ENCODE assay signal across 21 cellular contexts in the genomic region with DNA sequence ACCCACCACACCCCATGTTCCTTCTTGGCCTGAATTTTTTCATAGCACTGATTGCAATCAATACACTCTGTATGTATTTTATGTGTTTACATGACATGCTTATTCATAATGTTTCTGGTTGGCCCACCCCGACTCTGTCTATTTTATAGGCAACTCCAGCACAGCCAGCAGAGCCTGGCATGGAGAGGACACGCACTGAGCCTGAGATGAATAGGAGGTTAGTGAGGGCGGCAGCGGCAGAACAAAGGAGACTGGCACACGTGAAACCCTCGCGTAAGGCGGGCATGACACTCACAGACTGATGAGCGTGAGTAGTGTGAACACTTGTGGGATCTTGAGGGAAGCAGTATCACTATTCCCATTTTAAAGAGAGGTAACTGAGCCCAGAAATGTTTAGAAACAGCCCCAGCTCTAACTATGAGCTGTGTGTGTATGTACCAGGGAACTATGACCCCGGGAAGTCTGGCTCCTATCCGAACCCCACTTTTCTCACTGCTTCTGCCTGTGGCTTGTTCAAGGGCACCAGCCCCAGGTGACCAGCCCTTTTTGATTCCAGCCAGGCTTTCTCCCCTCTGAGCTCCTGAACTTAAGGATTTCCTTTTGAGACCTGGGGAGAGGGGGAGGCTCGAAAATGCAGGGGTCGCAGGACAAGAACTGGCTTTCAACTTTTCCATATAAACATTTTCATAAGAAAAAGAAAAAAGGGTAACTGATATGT.
DNase-seq lines count a peak whose midpoint lies in the region; ATAC-seq and TF ChIP-seq lines count a peak whose summit lies in the region.
"Had no signal": no experiment of that assay in that cellular context is flagged by ENCODE, and none has a peak within 500 bp of the region (broad histone marks: within the 10 kb centered on the region; RNA-seq: fewer than 3 reads in every experiment).

No MANE protein-coding gene starts in this region.

- H3K27ac ChIP-seq in stomach = no peak overlapping the region
- H3K27ac ChIP-seq: 22Rv1 had no signal

- no peak for TF ChIP-seq EP300 in stomach (IDR thresholded peaks at IDR 0.05)

- POLR2A ChIA-PET in activated CD4-positive, alpha-beta memory T cell treated with anti-CD3 and anti-CD28 coated beads, Interleukin-2, amount 10 ng/mL, durations not matched to agents 7 days and 5 days (lab: Charles Lee) = no interaction called here
- POLR2A ChIA-PET in activated CD4-positive, alpha-beta memory T cell treated with anti-CD3 and anti-CD28 coated beads for 36 hours (lab: Charles Lee) = no interaction called here
- POLR2A ChIA-PET in activated B cell treated with CpG ODN at 0.5 μM for 24 hours (lab: Charles Lee) = no interaction called here

- H3K9me3 Mint-ChIP-seq in activated CD4-positive, alpha-beta memory T cell treated with anti-CD3 and anti-CD28 coated beads, Interleukin-2, amount 10 ng/mL, durations not matched to agents 7 days and 5 days = no peaks in the 10 kb centered on the region
- no peaks in the 10 kb centered on the region for H3K9me3 Mint-ChIP-seq in activated CD4-positive, alpha-beta memory T cell treated with anti-CD3 and anti-CD28 coated beads for 36 hours
- no peaks in the 10 kb centered on the region for H3K9me3 Mint-ChIP-seq in activated B cell treated with CpG ODN at 0.5 μM for 24 hours
- H3K9me3 Mint-ChIP-seq: GM23338 had no signal

- no peak for ATAC-seq in activated B cell treated with CpG ODN at 0.5 μM for 24 hours (ENCODE audit: low read depth)
- ATAC-seq: GM23338, HCT116, Right ventricle myocardium inferior had no signal

- H3K4me1 ChIP-seq in stomach = no peaks in the 10 kb centered on the region

- CTCF ChIA-PET in activated CD4-positive, alpha-beta memory T cell treated with anti-CD3 and anti-CD28 coated beads, Interleukin-2, amount 10 ng/mL, durations not matched to agents 7 days and 5 days (lab: Charles Lee) = no interaction called here
- CTCF ChIA-PET in activated CD4-positive, alpha-beta memory T cell treated with anti-CD3 and anti-CD28 coated beads for 36 hours (lab: Charles Lee) = no interaction called here
- CTCF ChIA-PET in activated B cell treated with CpG ODN at 0.5 μM for 24 hours (lab: Charles Lee) = no interaction called here

- WGBS in stomach, 5 donors = 89 to 93% (median 90%) methylated on average over 13 of the region's 13 CpGs

- H3K27me3 Mint-ChIP-seq in activated CD4-positive, alpha-beta memory T cell treated with anti-CD3 and anti-CD28 coated beads, Interleukin-2, amount 10 ng/mL, durations not matched to agents 7 days and 5 days = peaks cover 21% of the 10 kb centered on the region
- H3K27me3 Mint-ChIP-seq in activated CD4-positive, alpha-beta memory T cell treated with anti-CD3 and anti-CD28 coated beads for 36 hours = peaks cover 10% of the 10 kb centered on the region
- peaks cover 5% of the 10 kb centered on the region for H3K27me3 Mint-ChIP-seq in activated B cell treated with CpG ODN at 0.5 μM for 24 hours

- no peak overlapping the region for H3K27ac Mint-ChIP-seq in activated CD4-positive, alpha-beta memory T cell treated with anti-CD3 and anti-CD28 coated beads, Interleukin-2, amount 10 ng/mL, durations not matched to agents 7 days and 5 days
- no peak overlapping the region for H3K27ac Mint-ChIP-seq in activated CD4-positive, alpha-beta memory T cell treated with anti-CD3 and anti-CD28 coated beads for 36 hours
- H3K27ac Mint-ChIP-seq in activated B cell treated with CpG ODN at 0.5 μM for 24 hours = no peak overlapping the region
- H3K27ac Mint-ChIP-seq: B cell, GM23338 had no signal

- intact Hi-C loops in activated CD4-positive, alpha-beta memory T cell treated with anti-CD3 and anti-CD28 coated beads for 36 hours (cut with micrococcal nuclease) = no loop called here
- intact Hi-C loops in activated B cell treated with CpG ODN at 0.5 μM for 24 hours (cut with micrococcal nuclease) = no loop called here
- intact Hi-C loops in stomach (cut with DNase I; ENCODE audit: low total_unique reads) = no loop called here

- no peaks in the 10 kb centered on the region for H3K9me3 ChIP-seq in stomach

- H3K27me3 ChIP-seq in stomach = peaks cover 0 to 17% (median 0%) of the 10 kb centered on the region in 3 donors

- H3K4me1 Mint-ChIP-seq in activated CD4-positive, alpha-beta memory T cell treated with anti-CD3 and anti-CD28 coated beads, Interleukin-2, amount 10 ng/mL, durations not matched to agents 7 days and 5 days = peaks cover 23% of the 10 kb centered on the region
- peaks cover 13% of the 10 kb centered on the region for H3K4me1 Mint-ChIP-seq in activated CD4-positive, alpha-beta memory T cell treated with anti-CD3 and anti-CD28 coated beads for 36 hours (ENCODE audit: low read depth)
- H3K4me1 Mint-ChIP-seq in activated B cell treated with CpG ODN at 0.5 μM for 24 hours = peaks cover 9% of the 10 kb centered on the region

- TF ChIP-seq POLR2A in stomach (IDR thresholded peaks at IDR 0.05) = no peak

- DNase-seq in activated CD4-positive, alpha-beta memory T cell treated with anti-CD3 and anti-CD28 coated beads, Interleukin-2, amount 10 ng/mL, durations not matched to agents 7 days and 5 days = peak; percentile 10
- no peak for DNase-seq in activated CD4-positive, alpha-beta memory T cell treated with anti-CD3 and anti-CD28 coated beads for 36 hours
- DNase-seq in activated B cell treated with CpG ODN at 0.5 μM for 24 hours (peak; percentile 7), medulla oblongata (ENCODE audit: extremely low spot score) (peak; percentile 79), stomach (peak; percentile 9), NOMO-1 treated with dmso at 0.1 percent for 144 hours (lab: John Stamatoyannopoulos, UW; ENCODE audit: unreplicated experiment) (no peak), 8988T (no peak), NCI-H524 treated with DMSO at 0.1 percent for 48 hours (lab: John Stamatoyannopoulos, UW) (no peak)
- DNase-seq: DMS 273 treated with DMSO at 0.1 percent for 48 hours, GDM1, MM.1S, NCI-H1092, NCI-H1436 treated with DMSO at 0.1 percent for 48 hours, NCI-H2029 treated with DMSO at 0.1 percent for 48 hours, NCI-H2171, NCI-H446 treated with DMSO at 0.1 percent for 48 hours had no signal

- H3K4me3 ChIP-seq in stomach = no peak overlapping the region
- H3K4me3 ChIP-seq: GM23338 had no signal

- no peak overlapping the region for H3K4me3 Mint-ChIP-seq in activated CD4-positive, alpha-beta memory T cell treated with anti-CD3 and anti-CD28 coated beads, Interleukin-2, amount 10 ng/mL, durations not matched to agents 7 days and 5 days
- H3K4me3 Mint-ChIP-seq in activated CD4-positive, alpha-beta memory T cell treated with anti-CD3 and anti-CD28 coated beads for 36 hours = no peak overlapping the region
- no peak overlapping the region for H3K4me3 Mint-ChIP-seq in activated B cell treated with CpG ODN at 0.5 μM for 24 hours
- H3K4me3 Mint-ChIP-seq: B cell, GM23338 had no signal

- H3K36me3 ChIP-seq in stomach = no peaks in the 10 kb centered on the region

- H3K36me3 Mint-ChIP-seq in activated CD4-positive, alpha-beta memory T cell treated with anti-CD3 and anti-CD28 coated beads, Interleukin-2, amount 10 ng/mL, durations not matched to agents 7 days and 5 days (ENCODE audit: low read depth) = no peaks in the 10 kb centered on the region
- H3K36me3 Mint-ChIP-seq in activated CD4-positive, alpha-beta memory T cell treated with anti-CD3 and anti-CD28 coated beads for 36 hours = no peaks in the 10 kb centered on the region
- H3K36me3 Mint-ChIP-seq in activated B cell treated with CpG ODN at 0.5 μM for 24 hours (ENCODE audit: low read depth) = no peaks in the 10 kb centered on the region

- TF ChIP-seq CTCF in activated B cell treated with CpG ODN at 0.5 μM for 24 hours (IDR thresholded peaks at IDR 0.05) (no peak), stomach (IDR thresholded peaks at IDR 0.05) (no peak)

Comparison
In these comparisons a context has a peak if more than half of its experiments do, and no peak if none do; other contexts are left out.
1. DNase-seq: peak in activated CD4-positive, alpha-beta memory T cell treated with anti-CD3 and anti-CD28 coated beads, Interleukin-2, amount 10 ng/mL, durations not matched to agents 7 days and 5 days (single experiment), activated B cell treated with CpG ODN at 0.5 μM for 24 hours (single experiment), medulla oblongata (single experiment) and stomach (single experiment); none in activated CD4-positive, alpha-beta memory T cell treated with anti-CD3 and anti-CD28 coated beads for 36 hours (single experiment), NOMO-1 treated with dmso at 0.1 percent for 144 hours (single experiment), 8988T (single experiment) and NCI-H524 treated with DMSO at 0.1 percent for 48 hours (single experiment).